Comparison of ENCODE assay signal across 11 cellular contexts in the genomic region with DNA sequence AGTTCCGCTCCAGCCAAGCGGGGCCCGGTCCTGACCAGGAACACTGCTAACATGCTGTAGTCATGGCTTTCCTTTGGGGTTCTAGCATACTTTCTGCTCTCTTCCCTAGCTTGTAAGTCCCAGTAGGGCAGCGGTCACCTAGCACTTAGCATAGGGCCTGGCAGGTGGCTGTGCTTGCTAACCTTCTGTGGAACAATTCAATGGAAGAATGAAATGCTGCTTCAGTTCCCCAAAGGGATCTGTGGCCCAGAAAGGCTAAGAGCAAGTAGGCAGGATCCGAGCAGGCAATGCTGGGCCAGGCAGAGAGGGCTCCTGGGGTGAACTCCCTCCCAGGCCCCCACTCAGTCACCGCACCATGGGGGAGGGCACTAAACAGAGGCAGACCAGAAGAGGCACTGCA.
A peak's percentile ranks its signal among the peaks of the same experiment; 100 is the strongest.
DNase-seq lines count a peak whose midpoint lies in the region; ATAC-seq, FAIRE-seq and TF ChIP-seq lines count a peak whose summit lies in the region.
"Had no signal": no experiment of that assay in that cellular context is flagged by ENCODE, and none has a peak within 500 bp of the region (broad histone marks: within the 10 kb centered on the region; RNA-seq: fewer than 3 reads in every experiment).

No MANE protein-coding gene starts in this region.

- 0 out of 2 replicates have a peak overlapping the region, but pooled peaks have one; percentile 52 for H3K4me2 ChIP-seq in HCT116 (ENCODE audit: low read length)
- H3K4me2 ChIP-seq in osteoblast (ENCODE audit: insufficient read depth, low read length) = no peak overlapping the region

- no peak for TF ChIP-seq RAD21 in HCT116 (IDR thresholded peaks at IDR 0.05; ENCODE audit: low read depth)

- H4K20me1 ChIP-seq in HCT116 (ENCODE audit: insufficient read depth) (no peaks in the 10 kb centered on the region), osteoblast (ENCODE audit: insufficient read depth, low read length) (no peaks in the 10 kb centered on the region)

- H3K36me3 ChIP-seq in HCT116 (ENCODE audit: control insufficient read depth in 1 of 2, insufficient read depth in 2 of 2, low read length in 2 of 2) (no peaks in the 10 kb centered on the region), osteoblast (ENCODE audit: insufficient read depth, low read length) (no peaks in the 10 kb centered on the region)
- H3K36me3 ChIP-seq: SJSA1 had no signal

- H3K79me2 ChIP-seq in HCT116 (ENCODE audit: insufficient read depth, low read length) (no peaks in the 10 kb centered on the region), osteoblast (ENCODE audit: insufficient read depth, low read length) (no peaks in the 10 kb centered on the region)

- no peak for FAIRE-seq in GM12892 (lab: Jason Lieb, UNC)

- POLR2A ChIA-PET in HCT116 (lab: Charles Lee) = no interaction called here

- no peak overlapping the region for H3K9ac ChIP-seq in HCT116 (ENCODE audit: low read length)

- H2AFZ ChIP-seq in HCT116 (ENCODE audit: low read depth, low read length, poor library complexity, severe bottlenecking) (no peak overlapping the region), osteoblast (ENCODE audit: low read length) (no peak overlapping the region)

- TF ChIP-seq CTCF in C4-2B (conservative IDR thresholded peaks at IDR 0.05) = no peak
- no peak for TF ChIP-seq CTCF in HCT116 (IDR thresholded peaks at IDR 0.05 in 2 of 3, conservative IDR thresholded peaks at IDR 0.05 in 1 of 3; ENCODE audit: borderline replicate concordance in 1 of 3, insufficient read depth in 1 of 3, low read depth in 2 of 3, low read length in 2 of 3)
- no peak for TF ChIP-seq CTCF in osteoblast (IDR thresholded peaks at IDR 0.05; ENCODE audit: extremely low read depth, low read depth, low read length)

- TF ChIP-seq POLR2A in HCT116 (IDR thresholded peaks at IDR 0.05; ENCODE audit: borderline replicate concordance, extremely low read depth, insufficient read depth, insufficient read length) (no peak), GM12892 (IDR thresholded peaks at IDR 0.05; ENCODE audit: low read depth, low read length) (no peak)

- H3K4me3 ChIP-seq in HCT116 (replicated peaks in 1 of 2; ENCODE audit: low read depth in 1 of 2, low read length in 2 of 2) (no peak overlapping the region), osteoblast (ENCODE audit: insufficient read depth, low read length) (no peak overlapping the region)
- H3K4me3 ChIP-seq: SJSA1 had no signal

- H3K27me3 ChIP-seq in HCT116 (ENCODE audit: insufficient read depth, low read length) (peaks cover 6% of the 10 kb centered on the region; the same call in 1 of the 2 replicates), osteoblast (ENCODE audit: insufficient read depth, low read length) (peaks cover 4% of the 10 kb centered on the region)
- H3K27me3 ChIP-seq: SJSA1 had no signal

- CTCF ChIA-PET in HCT116 (lab: Charles Lee) = no interaction called here

- no TSS peak for BruUV-seq in HCT116 (replicated peaks; lab: Mats Ljungman, UMichigan)

- DNase-seq in HCT116 (ENCODE audit: low read depth, low spot score) (no peak), cerebellar cortex (ENCODE audit: low spot score) (peak; percentile 37), osteoblast (ENCODE audit: insufficient read length, low spot score, missing footprints) (peak; percentile 34), dedifferentiated amniotic fluid mesenchymal stem cell (ENCODE audit: extremely low spot score) (no peak), GM19238 (ENCODE audit: insufficient read length, low spot score) (no peak), GM12892 (ENCODE audit: insufficient read length) (no peak)
- DNase-seq: AML-193, kidney had no signal

- H3K4me1 ChIP-seq in HCT116 (ENCODE audit: control insufficient read depth in 1 of 2, insufficient read depth in 2 of 2, low read length in 2 of 2) = peaks cover 13% of the 10 kb centered on the region in 2 experiments
- H3K4me1 ChIP-seq in osteoblast (ENCODE audit: insufficient read depth, low read length) = peaks cover 9% of the 10 kb centered on the region

- intact Hi-C loops in HCT116 (cut with micrococcal nuclease) = no loop called here

- H3K27ac ChIP-seq in C4-2B (peak overlapping the region; percentile 41; the same call in 1 of the 2 replicates), HCT116 (ENCODE audit: low read depth, low read length) (no peak overlapping the region), osteoblast (ENCODE audit: low read depth, low read length) (no peak overlapping the region)
- H3K27ac ChIP-seq: SJSA1 had no signal

- ATAC-seq in HCT116 (no peak), GM18870 (IDR thresholded peaks at IDR 0.05; ENCODE audit: unreplicated experiment) (no peak)

- H3K9me3 ChIP-seq in HCT116 (ENCODE audit: control insufficient read depth in 1 of 2, insufficient read depth in 1 of 2, low read depth in 1 of 2, low read length in 2 of 2) (no peaks in the 10 kb centered on the region), osteoblast (ENCODE audit: low read depth, low read length) (no peaks in the 10 kb centered on the region)
- H3K9me3 ChIP-seq: SJSA1 had no signal

- RAD21 ChIA-PET in HCT116 (lab: Charles Lee; ENCODE audit: low non-redundant PET in 1 of 2, low total read pairs in 2 of 2, uncharacterized antibody in 2 of 2, unreplicated experiment in 2 of 2) = no interaction called here

- H3K9me2 ChIP-seq in HCT116 (ENCODE audit: insufficient read depth) = no peaks in the 10 kb centered on the region

TF ChIP-seq in HCT116, 20 proteins besides CTCF, POLR2A, EP300 and RAD21:
- TF ChIP-seq EZH2phosphoT487 (IDR thresholded peaks at IDR 0.05; ENCODE audit: borderline replicate concordance) (no peak), ZFX (IDR thresholded peaks at IDR 0.05) (no peak), YY1 (IDR thresholded peaks at IDR 0.05; ENCODE audit: extremely low read depth, insufficient replicate concordance, low read depth, low read length) (no peak), POLR2AphosphoS5 (IDR thresholded peaks at IDR 0.05; ENCODE audit: low read depth, low read length) (no peak), REST (IDR thresholded peaks at IDR 0.05; ENCODE audit: low read depth) (no peak), ZNF274 (IDR thresholded peaks at IDR 0.05; ENCODE audit: low read depth, low read length) (no peak), ZBTB33 (IDR thresholded peaks at IDR 0.05; ENCODE audit: extremely low read depth, insufficient replicate concordance, low read length) (no peak), SP1 (IDR thresholded peaks at IDR 0.05; ENCODE audit: low read depth) (no peak)

Comparison
In these comparisons a context has a peak if more than half of its experiments do, and no peak if none do; other contexts are left out.
1. DNase-seq: peak in cerebellar cortex (single experiment) and osteoblast (single experiment); none in HCT116 (single experiment), dedifferentiated amniotic fluid mesenchymal stem cell (single experiment), GM19238 (single experiment) and GM12892 (single experiment).